8 cellular contexts compared by ENCODE assay signal in genomic region chr3:37741644-37742043, GRCh38.
DNase-seq lines count a peak whose midpoint lies in the region; ATAC-seq and TF ChIP-seq lines count a peak whose summit lies in the region.

No MANE protein-coding gene starts in this region.

- DNase-seq in COR-L47 (lab: John Stamatoyannopoulos, UW), result peak; percentile 38
- DNase-seq in NCI-H510A (lab: John Stamatoyannopoulos, UW), result peak; percentile 10
- DNase-seq in endothelial cell (ENCODE audit: low spot score), result peak; percentile 13
- DNase-seq in neural progenitor cell (ENCODE audit: low spot score), result peak; percentile 23
- no peak for DNase-seq in NCI-H446 treated with DMSO at 0.1 percent for 48 hours (lab: John Stamatoyannopoulos, UW)

- H3K9me3 ChIP-seq in neural progenitor cell (ENCODE audit: low read depth), result no peaks in the 10 kb centered on the region

- TF ChIP-seq CTCF in endothelial cell (IDR thresholded peaks at IDR 0.05; ENCODE audit: unreplicated experiment) (no peak), neural progenitor cell (IDR thresholded peaks at IDR 0.05) (peak; percentile 22)

- H3K9ac ChIP-seq in neural progenitor cell, result no peak overlapping the region

- H3K27ac Mint-ChIP-seq in endothelial cell (ENCODE audit: unreplicated experiment) (no peak overlapping the region), neural progenitor cell (no peak overlapping the region)

- H3K9me3 Mint-ChIP-seq in endothelial cell (ENCODE audit: unreplicated experiment) (no peaks in the 10 kb centered on the region), neural progenitor cell (peaks cover 2% of the 10 kb centered on the region)

- H3K4me1 ChIP-seq in neural progenitor cell, result no peaks in the 10 kb centered on the region

- no peak overlapping the region for H3K4me3 ChIP-seq in neural progenitor cell

- H3K36me3 Mint-ChIP-seq in endothelial cell (ENCODE audit: low read depth, unreplicated experiment), result peaks cover 81% of the 10 kb centered on the region
- H3K36me3 Mint-ChIP-seq in neural progenitor cell, result no peaks in the 10 kb centered on the region

- no peaks in the 10 kb centered on the region for H3F3A ChIP-seq in neural progenitor cell (ENCODE audit: low read depth)

- ATAC-seq in GM19023 (IDR thresholded peaks at IDR 0.05; ENCODE audit: unreplicated experiment) (no peak), HG03571 (IDR thresholded peaks at IDR 0.05; ENCODE audit: unreplicated experiment) (no peak), HG03139 (IDR thresholded peaks at IDR 0.05; ENCODE audit: unreplicated experiment) (no peak)

- no peaks in the 10 kb centered on the region for H3K79me2 ChIP-seq in neural progenitor cell (ENCODE audit: low read depth)

- H3K27me3 Mint-ChIP-seq in endothelial cell (ENCODE audit: unreplicated experiment) (peaks cover 19% of the 10 kb centered on the region), neural progenitor cell (ENCODE audit: insufficient read depth, low read depth) (peaks cover 8% of the 10 kb centered on the region)

- H3K4me3 Mint-ChIP-seq in endothelial cell (ENCODE audit: unreplicated experiment) (no peak overlapping the region), neural progenitor cell (no peak overlapping the region)

- H2AFZ ChIP-seq in neural progenitor cell (replicated peaks), result no peak overlapping the region

- H3K4me1 Mint-ChIP-seq in endothelial cell (ENCODE audit: unreplicated experiment) (peaks cover 66% of the 10 kb centered on the region), neural progenitor cell (peaks cover 35% of the 10 kb centered on the region)

- no peak overlapping the region for H3K4me2 ChIP-seq in neural progenitor cell

- H3K27me3 ChIP-seq in neural progenitor cell, result no peaks in the 10 kb centered on the region

- no peaks in the 10 kb centered on the region for H4K20me1 ChIP-seq in neural progenitor cell (ENCODE audit: low read depth)

- H3K36me3 ChIP-seq in neural progenitor cell, result no peaks in the 10 kb centered on the region

- H3K27ac ChIP-seq in neural progenitor cell, result no peak overlapping the region
